ENCODE assay signal across 30 cellular contexts in the genomic region with DNA sequence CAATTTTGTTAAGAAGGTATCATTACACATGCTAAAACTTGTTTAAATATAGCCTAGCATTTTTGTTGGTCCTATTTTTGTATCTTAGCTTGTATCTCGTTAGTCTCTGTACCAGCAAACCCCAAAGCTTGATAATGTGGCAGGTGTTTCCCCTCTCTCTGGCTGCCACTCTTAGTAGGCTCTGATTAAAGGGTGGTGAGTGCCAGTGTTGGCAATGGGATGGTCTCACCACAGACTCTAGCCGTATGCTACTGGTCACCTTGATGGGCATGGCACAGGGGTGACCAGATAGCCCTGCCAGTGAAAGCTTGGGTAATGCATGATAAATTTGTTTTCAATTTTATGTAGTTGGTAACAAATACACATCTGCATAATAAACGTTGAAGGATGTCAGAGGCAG.
"Had no signal": no experiment of that assay in that cellular context is flagged by ENCODE, and none has a peak within 500 bp of the region (broad histone marks: within the 10 kb centered on the region; RNA-seq: fewer than 3 reads in every experiment).

No MANE protein-coding gene starts in this region.

- ATAC-seq: foreskin keratinocyte; gastroesophageal sphincter; heart right ventricle; left cardiac atrium; left lung; naive thymus-derived CD8-positive, alpha-beta T cell; psoas muscle; right cardiac atrium; stimulated activated memory B cell treated with anti-CD40 and anti-IgM and Interleukin-4, amounts not matched to agents 10 μg/mL and 1 μg/mL and 100 μg/mL, for 72 hours; stimulated activated naive CD8-positive, alpha-beta T cell treated with anti-CD3 and anti-CD28 coated beads, Interleukin-15, Interleukin-2, amounts not matched to agents 100 U/mL and 50 U/mL, for 24 hours had no signal

- H3K4me1 ChIP-seq: esophagus muscularis mucosa, foreskin keratinocyte, gastroesophageal sphincter, left lung, psoas muscle, sigmoid colon, spleen, testis, upper lobe of left lung had no signal

- DNase-seq: dermis blood vessel endothelial cell; effector memory CD4-positive, alpha-beta T cell; foreskin keratinocyte; glutamatergic neuron; heart right ventricle; hippocampal formation; left cardiac atrium; left lung; mesendoderm; midbrain; naive thymus-derived CD8-positive, alpha-beta T cell; nephron progenitor cell; occipital lobe; ovary; posterior cingulate gyrus; psoas muscle; right cardiac atrium; sigmoid colon; spleen; stimulated activated CD4-positive, alpha-beta T cell treated with anti-CD3 and anti-CD28 coated beads, Interleukin-4, amount 100 ng/mL, for 4 hours; stimulated activated naive CD8-positive, alpha-beta T cell treated with anti-CD3 and anti-CD28 coated beads, Interleukin-15, Interleukin-2, amounts not matched to agents 100 U/mL and 50 U/mL, for 24 hours; substantia nigra; testis; tibial artery; upper lobe of left lung had no signal

- H3K27ac ChIP-seq: coronary artery, esophagus muscularis mucosa, foreskin keratinocyte, gastroesophageal sphincter, heart right ventricle, left lung, ovary, psoas muscle, sigmoid colon, skin epidermis, spleen, testis, tibial artery, upper lobe of left lung had no signal

- H3K36me3 ChIP-seq: esophagus muscularis mucosa, gastroesophageal sphincter, heart right ventricle, left lung, ovary, sigmoid colon, spleen, tibial artery, upper lobe of left lung had no signal

- H3K27me3 ChIP-seq: esophagus muscularis mucosa, foreskin keratinocyte, gastroesophageal sphincter, left lung, ovary, sigmoid colon, spleen, testis, tibial artery, upper lobe of left lung had no signal

- H3K9me3 ChIP-seq: esophagus muscularis mucosa, gastroesophageal sphincter, heart right ventricle, left lung, ovary, psoas muscle, sigmoid colon, spleen, testis, tibial artery, upper lobe of left lung had no signal

- H3K4me3 ChIP-seq: coronary artery, esophagus muscularis mucosa, gastroesophageal sphincter, heart right ventricle, left lung, ovary, psoas muscle, sigmoid colon, skin epidermis, spleen, testis, tibial artery, upper lobe of left lung had no signal
